Comparison of ENCODE assay signal across 32 cellular contexts in the genomic region with DNA sequence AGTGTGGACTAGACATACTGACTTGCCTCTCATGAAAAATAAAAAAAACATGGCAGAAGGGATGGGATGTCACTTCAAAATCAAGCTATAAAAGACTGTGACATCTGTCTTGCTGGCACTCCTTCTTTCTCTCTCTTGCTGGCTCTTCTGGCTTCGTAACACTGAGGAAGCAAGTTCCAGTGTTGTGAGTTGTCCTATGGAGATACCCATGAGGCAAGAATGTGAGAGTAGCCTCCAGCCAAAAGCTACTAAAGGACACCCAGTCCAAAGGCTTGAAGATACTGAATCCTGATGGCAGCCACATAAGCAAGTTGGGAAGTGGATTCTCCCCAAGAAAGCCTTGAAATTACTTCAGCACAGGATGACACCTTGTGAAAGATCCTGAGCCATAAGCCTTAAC.
"Had no signal": no experiment of that assay in that cellular context is flagged by ENCODE, and none has a peak within 500 bp of the region (broad histone marks: within the 10 kb centered on the region; RNA-seq: fewer than 3 reads in every experiment).

No MANE protein-coding gene starts in this region.

- H3K4me1 Mint-ChIP-seq: activated CD4-positive, alpha-beta memory T cell treated with anti-CD3 and anti-CD28 coated beads, Interleukin-2, amount 10 ng/mL, durations not matched to agents 7 days and 5 days; activated CD4-positive, alpha-beta T cell treated with anti-CD3 and anti-CD28 coated beads, Interleukin-2, amount 10 ng/mL, durations not matched to agents 7 days and 5 days; activated naive CD4-positive, alpha-beta T cell treated with anti-CD3 and anti-CD28 coated beads, Interleukin-2, amount 10 ng/mL, durations not matched to agents 7 days and 5 days; activated naive CD8-positive, alpha-beta T cell treated with anti-CD3 and anti-CD28 coated beads, Interleukin-2, amount 10 ng/mL, durations not matched to agents 7 days and 5 days; brain; central memory CD8-positive, alpha-beta T cell; endodermal cell; WTC11 had no signal

- H3K9me3 ChIP-seq: ascending aorta, breast epithelium, esophagus muscularis mucosa, gastrocnemius medialis, heart left ventricle had no signal

- ATAC-seq: activated naive CD4-positive, alpha-beta T cell treated with anti-CD3 and anti-CD28 coated beads, Interleukin-2, amount 50 U/mL, for 72 hours; activated T-cell treated with anti-CD3 and anti-CD28 coated beads, Interleukin-2, amount 50 U/mL, for 72 hours; foreskin keratinocyte; gastrocnemius medialis; heart left ventricle; WTC11 had no signal

- H3K27ac ChIP-seq: ascending aorta, breast epithelium, coronary artery, dorsolateral prefrontal cortex, esophagus muscularis mucosa, foreskin keratinocyte, gastrocnemius medialis, heart left ventricle, VCaP had no signal

- DNase-seq: activated CD4-positive, alpha-beta memory T cell treated with anti-CD3 and anti-CD28 coated beads, Interleukin-2, amount 10 ng/mL, durations not matched to agents 7 days and 5 days; activated CD4-positive, alpha-beta T cell treated with anti-CD3 and anti-CD28 coated beads for 1 hour; activated CD4-positive, alpha-beta T cell treated with anti-CD3 and anti-CD28 coated beads for 4 hours; activated CD4-positive, alpha-beta T cell treated with anti-CD3 and anti-CD28 coated beads, Interleukin-2, amount 10 ng/mL, durations not matched to agents 7 days and 5 days; activated CD4-positive, alpha-beta T cell treated with anti-CD3 and anti-CD28 coated beads, Interleukin-2, amount 50 U/mL, for 4 hours; activated CD8-positive, alpha-beta memory T cell treated with anti-CD3 and anti-CD28 coated beads, Interleukin-2, amount 50 U/mL, for 48 hours; activated gamma-delta T cell; activated naive CD4-positive, alpha-beta T cell; activated naive CD4-positive, alpha-beta T cell treated with anti-CD3 and anti-CD28 coated beads, Interleukin-2, amount 10 ng/mL, durations not matched to agents 7 days and 5 days; activated naive CD8-positive, alpha-beta T cell treated with anti-CD3 and anti-CD28 coated beads, Interleukin-2, amount 10 ng/mL, durations not matched to agents 7 days and 5 days; activated T-cell treated with anti-CD3 and anti-CD28 coated beads for 4 hours; activated T-cell treated with anti-CD3 and anti-CD28 coated beads, Interleukin-2, amount 50 U/mL, for 24 hours; activated T-cell treated with anti-CD3 and anti-CD28 coated beads, Interleukin-2, amount 50 U/mL, for 72 hours; dorsolateral prefrontal cortex; effector memory CD4-positive, alpha-beta T cell; endodermal cell; erythroblast; gastrocnemius medialis; glutamatergic neuron; heart left ventricle; T-helper 2 cell had no signal

- H3K27ac Mint-ChIP-seq: activated CD4-positive, alpha-beta memory T cell treated with anti-CD3 and anti-CD28 coated beads, Interleukin-2, amount 10 ng/mL, durations not matched to agents 7 days and 5 days; activated CD4-positive, alpha-beta T cell treated with anti-CD3 and anti-CD28 coated beads, Interleukin-2, amount 10 ng/mL, durations not matched to agents 7 days and 5 days; activated naive CD4-positive, alpha-beta T cell treated with anti-CD3 and anti-CD28 coated beads, Interleukin-2, amount 10 ng/mL, durations not matched to agents 7 days and 5 days; activated naive CD4-positive, alpha-beta T cell treated with anti-CD3 and anti-CD28 coated beads, Interleukin-2, amount 50 U/mL, for 72 hours; activated naive CD8-positive, alpha-beta T cell treated with anti-CD3 and anti-CD28 coated beads, Interleukin-2, amount 10 ng/mL, durations not matched to agents 7 days and 5 days; activated T-cell treated with anti-CD3 and anti-CD28 coated beads, Interleukin-2, amount 50 U/mL, for 24 hours; activated T-cell treated with anti-CD3 and anti-CD28 coated beads, Interleukin-2, amount 50 U/mL, for 72 hours; brain; dendritic cell treated with granulocyte-macrophage colony-stimulating factor and Interleukin-4, amounts not matched to agents 40 ng/mL and 50 ng/mL, for 4 days; endodermal cell; WTC11 had no signal

- H3K4me1 ChIP-seq: ascending aorta, breast epithelium, esophagus muscularis mucosa, foreskin keratinocyte, gastrocnemius medialis, heart left ventricle had no signal

- H3K27me3 ChIP-seq: ascending aorta, breast epithelium, dorsolateral prefrontal cortex, esophagus muscularis mucosa, foreskin keratinocyte, gastrocnemius medialis, heart left ventricle had no signal

- H3K4me3 Mint-ChIP-seq: activated CD4-positive, alpha-beta memory T cell treated with anti-CD3 and anti-CD28 coated beads, Interleukin-2, amount 10 ng/mL, durations not matched to agents 7 days and 5 days; activated CD4-positive, alpha-beta T cell treated with anti-CD3 and anti-CD28 coated beads, Interleukin-2, amount 10 ng/mL, durations not matched to agents 7 days and 5 days; activated naive CD4-positive, alpha-beta T cell treated with anti-CD3 and anti-CD28 coated beads, Interleukin-2, amount 10 ng/mL, durations not matched to agents 7 days and 5 days; activated naive CD8-positive, alpha-beta T cell treated with anti-CD3 and anti-CD28 coated beads, Interleukin-2, amount 10 ng/mL, durations not matched to agents 7 days and 5 days; activated T-cell treated with anti-CD3 and anti-CD28 coated beads, Interleukin-2, amount 50 U/mL, for 24 hours; activated T-cell treated with anti-CD3 and anti-CD28 coated beads, Interleukin-2, amount 50 U/mL, for 72 hours; brain; central memory CD8-positive, alpha-beta T cell; dendritic cell treated with granulocyte-macrophage colony-stimulating factor and Interleukin-4, amounts not matched to agents 40 ng/mL and 50 ng/mL, for 4 days; endodermal cell; WTC11 had no signal

- H3K4me3 ChIP-seq: ascending aorta, breast epithelium, coronary artery, dorsolateral prefrontal cortex, esophagus muscularis mucosa, gastrocnemius medialis, heart left ventricle had no signal

- H3K9me3 Mint-ChIP-seq: activated CD4-positive, alpha-beta memory T cell treated with anti-CD3 and anti-CD28 coated beads, Interleukin-2, amount 10 ng/mL, durations not matched to agents 7 days and 5 days; activated CD4-positive, alpha-beta T cell treated with anti-CD3 and anti-CD28 coated beads, Interleukin-2, amount 10 ng/mL, durations not matched to agents 7 days and 5 days; activated naive CD8-positive, alpha-beta T cell treated with anti-CD3 and anti-CD28 coated beads, Interleukin-2, amount 10 ng/mL, durations not matched to agents 7 days and 5 days; activated T-cell treated with anti-CD3 and anti-CD28 coated beads, Interleukin-2, amount 50 U/mL, for 24 hours; activated T-cell treated with anti-CD3 and anti-CD28 coated beads, Interleukin-2, amount 50 U/mL, for 72 hours; brain; endodermal cell had no signal

- H3K36me3 ChIP-seq: ascending aorta, breast epithelium, esophagus muscularis mucosa, gastrocnemius medialis, heart left ventricle had no signal

- H3K36me3 Mint-ChIP-seq: activated naive CD4-positive, alpha-beta T cell treated with anti-CD3 and anti-CD28 coated beads, Interleukin-2, amount 10 ng/mL, durations not matched to agents 7 days and 5 days; activated naive CD4-positive, alpha-beta T cell treated with anti-CD3 and anti-CD28 coated beads, Interleukin-2, amount 50 U/mL, for 72 hours; activated naive CD8-positive, alpha-beta T cell treated with anti-CD3 and anti-CD28 coated beads, Interleukin-2, amount 10 ng/mL, durations not matched to agents 7 days and 5 days; brain; WTC11 had no signal
